ENCODE assay signal across 7 cellular contexts in the genomic region with DNA sequence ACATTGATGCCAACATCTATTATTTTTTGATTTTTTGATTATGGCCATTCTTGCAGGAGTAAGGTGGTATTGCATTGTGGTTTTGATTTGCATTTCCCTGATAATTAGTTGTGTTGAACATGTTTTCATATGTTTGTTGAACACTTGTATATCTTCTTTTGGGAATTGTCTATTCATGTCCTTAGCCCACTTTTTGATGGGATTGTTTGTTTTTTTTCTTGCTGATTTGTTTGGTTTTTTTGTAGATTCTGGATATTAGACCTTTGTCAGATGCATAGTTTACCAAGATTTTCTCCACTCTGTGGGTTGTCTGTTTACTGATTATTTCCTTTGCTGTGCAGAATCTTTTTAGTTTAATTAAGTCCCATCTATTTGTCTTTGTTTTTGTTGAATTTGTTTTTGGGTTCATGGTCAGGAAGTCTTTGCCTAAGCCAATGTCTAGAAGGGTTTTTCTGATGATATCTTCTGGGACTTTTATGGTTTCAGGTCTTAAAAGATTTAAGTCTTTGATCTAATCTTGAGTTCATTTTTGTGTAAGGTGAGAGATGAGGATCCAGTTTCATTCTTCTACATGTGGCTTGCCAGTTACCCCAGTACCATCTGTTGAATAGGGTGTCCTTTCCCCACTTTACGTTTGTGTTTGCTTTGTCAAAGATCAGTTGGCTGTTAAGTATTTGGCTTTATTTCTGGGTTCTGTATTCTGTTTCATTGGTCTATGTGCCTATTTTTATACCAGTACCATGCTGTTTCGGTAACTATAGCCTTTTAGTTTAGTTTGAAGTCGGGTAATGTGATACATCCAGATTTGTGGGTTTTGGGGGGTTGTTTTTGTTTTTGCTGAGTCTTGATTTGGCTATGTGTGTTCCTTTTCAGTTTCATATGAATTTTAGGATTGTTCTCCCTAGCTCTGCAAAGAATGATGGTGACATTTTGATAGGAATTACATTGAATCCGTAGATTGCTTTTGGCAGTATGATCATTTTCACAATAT. TPM values are rescaled to one million over a fixed set of nuclear protein-coding genes. Genes with fewer than 3 reads are reported as not detected.
DNase-seq lines count a peak whose midpoint lies in the region; ATAC-seq and TF ChIP-seq lines count a peak whose summit lies in the region.
"Not testable (repeated sequence)": the region's sequence is repeated elsewhere in the genome, so short reads cannot be mapped to it uniquely, and the experiment has no call there.

No MANE protein-coding gene starts in this region.

- CTCF ChIA-PET in activated B cell treated with CpG ODN at 0.5 μM for 24 hours (lab: Charles Lee) = not testable (repeated sequence)

- H3K36me3 Mint-ChIP-seq in activated B cell treated with CpG ODN at 0.5 μM for 24 hours (ENCODE audit: low read depth) = peaks cover 30% of the 10 kb centered on the region
- peaks cover 58% of the 10 kb centered on the region for H3K36me3 Mint-ChIP-seq in activated T-cell treated with anti-CD3 and anti-CD28 coated beads, Interleukin-2, amount 50 U/mL, for 24 hours (ENCODE audit: low read depth)
- peaks cover 5 to 43% of the 10 kb centered on the region in 2 donors for H3K36me3 Mint-ChIP-seq in activated naive CD4-positive, alpha-beta T cell treated with anti-CD3 and anti-CD28 coated beads, Interleukin-2, amount 50 U/mL, for 72 hours
- H3K36me3 Mint-ChIP-seq in natural killer cell treated with Interleukin-12 subunit alpha and Interleukin-12 subunit beta and Interleukin-15 and Interleukin-18, amount 100 ng/mL, for 72 hours = not testable (repeated sequence)

- not testable (repeated sequence) for H3K27me3 Mint-ChIP-seq in activated B cell treated with CpG ODN at 0.5 μM for 24 hours; activated T-cell treated with anti-CD3 and anti-CD28 coated beads, Interleukin-2, amount 50 U/mL, for 24 hours; natural killer cell treated with Interleukin-12 subunit alpha and Interleukin-12 subunit beta and Interleukin-15 and Interleukin-18, amount 100 ng/mL, for 72 hours

- intact Hi-C loops in activated B cell treated with CpG ODN at 0.5 μM for 24 hours (cut with micrococcal nuclease) = not testable (repeated sequence)

- H3K4me1 ChIP-seq in effector memory CD4-positive, alpha-beta T cell (ENCODE audit: control insufficient read depth, insufficient read depth, low read length, poor library complexity, severe bottlenecking) = peaks cover 17% of the 10 kb centered on the region

- H3K9me3 Mint-ChIP-seq in activated B cell treated with CpG ODN at 0.5 μM for 24 hours; activated T-cell treated with anti-CD3 and anti-CD28 coated beads, Interleukin-2, amount 50 U/mL, for 24 hours; activated naive CD4-positive, alpha-beta T cell treated with anti-CD3 and anti-CD28 coated beads, Interleukin-2, amount 50 U/mL, for 72 hours; natural killer cell treated with Interleukin-12 subunit alpha and Interleukin-12 subunit beta and Interleukin-15 and Interleukin-18, amount 100 ng/mL, for 72 hours: not testable (repeated sequence)

- H3K4me3 Mint-ChIP-seq in activated B cell treated with CpG ODN at 0.5 μM for 24 hours = peak overlapping the region; percentile 16
- H3K4me3 Mint-ChIP-seq in activated T-cell treated with anti-CD3 and anti-CD28 coated beads, Interleukin-2, amount 50 U/mL, for 24 hours = peak overlapping the region; percentile 39
- peak overlapping the region; percentile 3 for H3K4me3 Mint-ChIP-seq in natural killer cell treated with Interleukin-12 subunit alpha and Interleukin-12 subunit beta and Interleukin-15 and Interleukin-18, amount 100 ng/mL, for 72 hours

- H3K4me3 ChIP-seq in GM12865 (ENCODE audit: low read depth, low read length); effector memory CD4-positive, alpha-beta T cell (ENCODE audit: insufficient read depth, low read depth, low read length, poor library complexity, severe bottlenecking): not testable (repeated sequence)

- TF ChIP-seq CTCF in GM12865 (IDR thresholded peaks at IDR 0.05; ENCODE audit: insufficient read depth, low read depth, low read length, missing control alignments); activated B cell treated with CpG ODN at 0.5 μM for 24 hours (IDR thresholded peaks at IDR 0.05): not testable (repeated sequence)

- H3K27me3 ChIP-seq in effector memory CD4-positive, alpha-beta T cell (replicated peaks; ENCODE audit: control insufficient read depth, insufficient read depth, low read length, poor library complexity, severe bottlenecking) = not testable (repeated sequence)

- peak overlapping the region; percentile 22 for H3K27ac ChIP-seq in effector memory CD4-positive, alpha-beta T cell (ENCODE audit: insufficient read depth, low read length, poor library complexity, severe bottlenecking)

- ATAC-seq in activated B cell treated with CpG ODN at 0.5 μM for 24 hours (ENCODE audit: low read depth); natural killer cell treated with Interleukin-12 subunit alpha and Interleukin-12 subunit beta and Interleukin-15 and Interleukin-18, amount 100 ng/mL, for 72 hours: not testable (repeated sequence)
- ATAC-seq in activated naive CD4-positive, alpha-beta T cell treated with anti-CD3 and anti-CD28 coated beads, Interleukin-2, amount 50 U/mL, for 72 hours = peak; percentile 59 to 75

- not testable (repeated sequence) for H3K9me3 ChIP-seq in effector memory CD4-positive, alpha-beta T cell (ENCODE audit: control insufficient read depth, low read length)

- peaks cover 69% of the 10 kb centered on the region for H3K4me1 Mint-ChIP-seq in activated B cell treated with CpG ODN at 0.5 μM for 24 hours
- H3K4me1 Mint-ChIP-seq in activated T-cell treated with anti-CD3 and anti-CD28 coated beads, Interleukin-2, amount 50 U/mL, for 24 hours (ENCODE audit: low read depth) = peaks cover 71% of the 10 kb centered on the region
- H3K4me1 Mint-ChIP-seq in natural killer cell treated with Interleukin-12 subunit alpha and Interleukin-12 subunit beta and Interleukin-15 and Interleukin-18, amount 100 ng/mL, for 72 hours (ENCODE audit: low read depth in 2 of 2) = peaks cover 36 to 41% of the 10 kb centered on the region in 2 donors

- POLR2A ChIA-PET in activated B cell treated with CpG ODN at 0.5 μM for 24 hours (lab: Charles Lee) = not testable (repeated sequence)

- DNase-seq in GM12865 (ENCODE audit: low read depth) (peak; percentile 36), NCI-H2171 (lab: John Stamatoyannopoulos, UW) (peak; percentile 6)
- DNase-seq in activated B cell treated with CpG ODN at 0.5 μM for 24 hours; activated T-cell treated with anti-CD3 and anti-CD28 coated beads, Interleukin-2, amount 50 U/mL, for 24 hours; activated naive CD4-positive, alpha-beta T cell treated with anti-CD3 and anti-CD28 coated beads, Interleukin-2, amount 50 U/mL, for 72 hours (ENCODE audit: low spot score in 2 of 2); effector memory CD4-positive, alpha-beta T cell; natural killer cell treated with Interleukin-12 subunit alpha and Interleukin-12 subunit beta and Interleukin-15 and Interleukin-18, amount 100 ng/mL, for 72 hours (ENCODE audit: low spot score): not testable (repeated sequence)

- H3K36me3 ChIP-seq in effector memory CD4-positive, alpha-beta T cell (ENCODE audit: control insufficient read depth, insufficient read depth, low read length) = not testable (repeated sequence)

- H3K27ac Mint-ChIP-seq in activated B cell treated with CpG ODN at 0.5 μM for 24 hours = peak overlapping the region; percentile 32
- H3K27ac Mint-ChIP-seq in activated T-cell treated with anti-CD3 and anti-CD28 coated beads, Interleukin-2, amount 50 U/mL, for 24 hours = peak overlapping the region; percentile 48
- H3K27ac Mint-ChIP-seq in activated naive CD4-positive, alpha-beta T cell treated with anti-CD3 and anti-CD28 coated beads, Interleukin-2, amount 50 U/mL, for 72 hours = peak overlapping the region; percentile 8 to 17
- H3K27ac Mint-ChIP-seq in natural killer cell treated with Interleukin-12 subunit alpha and Interleukin-12 subunit beta and Interleukin-15 and Interleukin-18, amount 100 ng/mL, for 72 hours = peak overlapping the region in 1 of 2 donors; percentile 3

RNA-seq across cellular contexts. Expression of gene C1GALT1, which starts 10.7 kb away (rescaled TPM):
- 42.1 and 44.2 TPM in 2 replicates for total RNA-seq in activated B cell treated with CpG ODN at 0.5 μM for 24 hours
- total RNA-seq in activated naive CD4-positive, alpha-beta T cell treated with anti-CD3 and anti-CD28 coated beads, Interleukin-2, amount 50 U/mL, for 72 hours = 10 to 100 TPM; 31.8 to 35.5 TPM
- 10 to 100 TPM; 30.7 to 49.3 TPM for total RNA-seq in natural killer cell treated with Interleukin-12 subunit alpha and Interleukin-12 subunit beta and Interleukin-15 and Interleukin-18, amount 100 ng/mL, for 72 hours
